Comparison of ENCODE assay signal across 21 cellular contexts in genomic region chr4:96677499-96677898, GRCh38.
A peak's percentile ranks its signal among the peaks of the same experiment; 100 is the strongest.
DNase-seq lines count a peak whose midpoint lies in the region; TF ChIP-seq lines count a peak whose summit lies in the region.
"Had no signal": no experiment of that assay in that cellular context is flagged by ENCODE, and none has a peak within 500 bp of the region (broad histone marks: within the 10 kb centered on the region; RNA-seq: fewer than 3 reads in every experiment).

No MANE protein-coding gene starts in this region.

- TF ChIP-seq CTCF in epithelial cell of esophagus (IDR thresholded peaks at IDR 0.05; ENCODE audit: insufficient read depth, low read depth, low read length, missing control alignments): no peak

- no peak overlapping the region for H3K4me3 ChIP-seq in epithelial cell of esophagus (ENCODE audit: low read length)
- H3K4me3 ChIP-seq: hepatocyte, lung, suprapubic skin had no signal

- DNase-seq in A172 (ENCODE audit: low spot score): peak; percentile 19
- peak; percentile 14 for DNase-seq in HPDE6-E6E7 (ENCODE audit: extremely low spot score)
- DNase-seq in SKM-1 (lab: John Stamatoyannopoulos, UW; ENCODE audit: unreplicated experiment): peak; percentile 5
- DNase-seq in epithelial cell of esophagus (ENCODE audit: low read depth): peak; percentile 61
- DNase-seq in activated CD4-positive, alpha-beta T cell treated with anti-CD3 and anti-CD28 coated beads, Interleukin-2, amount 50 U/mL, for 4 hours: no peak
- DNase-seq in NCI-H748 (lab: John Stamatoyannopoulos, UW; ENCODE audit: unreplicated experiment): no peak
- no peak for DNase-seq in 8988T
- no peak for DNase-seq in putamen (ENCODE audit: low spot score)
- DNase-seq: activated CD4-positive, alpha-beta T cell treated with anti-CD3 and anti-CD28 coated beads for 48 hours; activated effector memory CD4-positive, alpha-beta T cell treated with anti-CD3 and anti-CD28 coated beads, Interleukin-2, amount 50 U/mL, for 16 hours; amygdala; CD4-positive, alpha-beta T cell; DND-41; islet precursor cell; NCI-H1105; NCI-H2081; NCI-H524 treated with DMSO at 0.1 percent for 48 hours; nucleus accumbens had no signal

Comparison
In these comparisons a context has a peak if more than half of its experiments do, and no peak if none do; other contexts are left out.
1. DNase-seq: peak in A172 (single experiment), HPDE6-E6E7 (single experiment), SKM-1 (single experiment) and epithelial cell of esophagus (single experiment); none in activated CD4-positive, alpha-beta T cell treated with anti-CD3 and anti-CD28 coated beads, Interleukin-2, amount 50 U/mL, for 4 hours (0 of 2), NCI-H748 (single experiment), 8988T (single experiment) and putamen (single experiment).